ENCODE assay signal across 1 cellular context in the genomic region with DNA sequence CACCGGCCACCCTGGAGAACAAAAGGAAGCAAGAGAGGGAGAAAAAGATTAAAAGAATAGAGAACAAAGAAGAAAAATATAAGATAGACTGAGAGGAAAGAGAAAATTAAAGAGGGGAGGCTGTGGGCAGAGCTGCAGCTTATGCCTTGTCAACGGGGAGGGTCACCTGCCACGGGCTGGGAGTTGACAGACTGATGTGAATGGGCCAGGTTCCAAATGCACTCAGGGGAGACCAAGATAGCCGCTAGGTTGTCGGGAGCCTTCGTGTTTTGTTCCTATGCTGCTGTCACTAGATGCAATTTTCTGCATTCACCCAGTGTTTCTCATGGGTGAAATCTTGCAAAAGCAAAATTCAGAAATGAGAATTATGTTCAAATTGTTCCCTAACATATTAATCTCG.
TF ChIP-seq lines count a peak whose summit lies in the region.

No MANE protein-coding gene starts in this region.

TF ChIP-seq in HEK293, 187 proteins besides CTCF, POLR2A, EP300 and RAD21 (continued from another document):
- TF ChIP-seq, protein P1, sequence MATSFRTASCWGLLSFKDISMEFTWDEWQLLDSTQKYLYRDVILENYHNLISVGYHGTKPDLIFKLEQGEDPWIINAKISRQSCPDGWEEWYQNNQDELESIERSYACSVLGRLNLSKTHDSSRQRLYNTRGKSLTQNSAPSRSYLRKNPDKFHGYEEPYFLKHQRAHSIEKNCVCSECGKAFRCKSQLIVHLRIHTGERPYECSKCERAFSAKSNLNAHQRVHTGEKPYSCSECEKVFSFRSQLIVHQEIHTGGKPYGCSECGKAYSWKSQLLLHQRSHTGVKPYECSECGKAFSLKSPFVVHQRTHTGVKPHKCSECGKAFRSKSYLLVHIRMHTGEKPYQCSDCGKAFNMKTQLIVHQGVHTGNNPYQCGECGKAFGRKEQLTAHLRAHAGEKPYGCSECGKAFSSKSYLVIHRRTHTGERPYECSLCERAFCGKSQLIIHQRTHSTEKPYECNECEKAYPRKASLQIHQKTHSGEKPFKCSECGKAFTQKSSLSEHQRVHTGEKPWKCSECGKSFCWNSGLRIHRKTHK (tag by site-specific recombination; IDR thresholded peaks at IDR 0.05), result no peak
- TF ChIP-seq, protein P2, sequence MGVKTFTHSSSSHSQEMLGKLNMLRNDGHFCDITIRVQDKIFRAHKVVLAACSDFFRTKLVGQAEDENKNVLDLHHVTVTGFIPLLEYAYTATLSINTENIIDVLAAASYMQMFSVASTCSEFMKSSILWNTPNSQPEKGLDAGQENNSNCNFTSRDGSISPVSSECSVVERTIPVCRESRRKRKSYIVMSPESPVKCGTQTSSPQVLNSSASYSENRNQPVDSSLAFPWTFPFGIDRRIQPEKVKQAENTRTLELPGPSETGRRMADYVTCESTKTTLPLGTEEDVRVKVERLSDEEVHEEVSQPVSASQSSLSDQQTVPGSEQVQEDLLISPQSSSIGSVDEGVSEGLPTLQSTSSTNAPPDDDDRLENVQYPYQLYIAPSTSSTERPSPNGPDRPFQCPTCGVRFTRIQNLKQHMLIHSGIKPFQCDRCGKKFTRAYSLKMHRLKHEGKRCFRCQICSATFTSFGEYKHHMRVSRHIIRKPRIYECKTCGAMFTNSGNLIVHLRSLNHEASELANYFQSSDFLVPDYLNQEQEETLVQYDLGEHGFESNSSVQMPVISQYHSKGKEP (tag by site-specific recombination; IDR thresholded peaks at IDR 0.05), result peak; percentile 70
- TF ChIP-seq OVOL3 (tag by site-specific recombination; IDR thresholded peaks at IDR 0.05), result no peak
- 0 out of 2 replicates have a peak, but pooled peaks have one; percentile 11 for TF ChIP-seq ZXDB (tag by site-specific recombination; IDR thresholded peaks at IDR 0.05)
- TF ChIP-seq GLIS1 (tag by site-specific recombination; IDR thresholded peaks at IDR 0.05), result peak; percentile 33; the same call in 1 of the 2 replicates
- no peak for TF ChIP-seq ZNF549 (tag by site-specific recombination; IDR thresholded peaks at IDR 0.05)
- no peak for TF ChIP-seq ZNF266 (tag by site-specific recombination; IDR thresholded peaks at IDR 0.05; ENCODE audit: low read depth)
